7 cellular contexts compared by ENCODE assay signal in genomic region chr6:105981002-105981887, GRCh38.
DNase-seq lines count a peak whose midpoint lies in the region; ATAC-seq, FAIRE-seq and TF ChIP-seq lines count a peak whose summit lies in the region.

No MANE protein-coding gene starts in this region.

- H3K27me3 ChIP-seq in keratinocyte (ENCODE audit: control insufficient read depth, extremely low read depth, insufficient read depth, low read length) (no peaks in the 10 kb centered on the region), subcutaneous abdominal adipose tissue (ENCODE audit: control insufficient read depth in 5 of 5, insufficient read depth in 4 of 5, low read length in 5 of 5) (peaks cover 16 to 22% (median 20%) of the 10 kb centered on the region in 5 donors)

- peak overlapping the region; percentile 67 for H2AFZ ChIP-seq in keratinocyte (ENCODE audit: control insufficient read depth, low read length)

- H3K4me2 ChIP-seq in keratinocyte (ENCODE audit: control insufficient read depth, extremely low read depth, insufficient read depth, low read depth, low read length): peak overlapping the region; percentile 73

- no peaks in the 10 kb centered on the region for H3K9me1 ChIP-seq in keratinocyte (ENCODE audit: control insufficient read depth, extremely low read depth, insufficient read depth, low read length)

- FAIRE-seq in keratinocyte (lab: Jason Lieb, UNC): no peak

- no peaks in the 10 kb centered on the region for H4K20me1 ChIP-seq in keratinocyte (ENCODE audit: control insufficient read depth, extremely low read depth, insufficient read depth, low read length)

- H3K9ac ChIP-seq in keratinocyte (ENCODE audit: control insufficient read depth, extremely low read depth, insufficient read depth, low read length) (no peak overlapping the region), subcutaneous abdominal adipose tissue (ENCODE audit: low read length in 5 of 5) (no peak overlapping the region)

- H3K79me2 ChIP-seq in keratinocyte (ENCODE audit: control insufficient read depth, insufficient read depth, low read length): no peaks in the 10 kb centered on the region

- dilution Hi-C loops in keratinocyte (cut with MboI; ENCODE audit: extremely low pct_ligation_motif_present, low sequenced_read_pairs): no loop called here

- peak; percentile 63 for ATAC-seq in HG03354 (IDR thresholded peaks at IDR 0.05; ENCODE audit: poor library complexity, severe bottlenecking, unreplicated experiment)
- ATAC-seq in HG02759 (IDR thresholded peaks at IDR 0.05; ENCODE audit: unreplicated experiment): no peak

- peaks cover 7% of the 10 kb centered on the region for H3K4me1 ChIP-seq in keratinocyte (ENCODE audit: control insufficient read depth, extremely low read depth, insufficient read depth, low read length)
- peaks cover 0 to 21% (median 14%) of the 10 kb centered on the region in 5 donors for H3K4me1 ChIP-seq in subcutaneous abdominal adipose tissue (ENCODE audit: control insufficient read depth in 5 of 5, insufficient read depth in 5 of 5, low read length in 5 of 5)

- H3K27ac ChIP-seq in keratinocyte (ENCODE audit: control insufficient read depth, insufficient read depth, low read length): no peak overlapping the region
- no peak overlapping the region for H3K27ac ChIP-seq in subcutaneous abdominal adipose tissue (ENCODE audit: low read depth, low read length)

- H3K9me3 ChIP-seq in keratinocyte (ENCODE audit: control insufficient read depth, low read depth, low read length): no peaks in the 10 kb centered on the region
- H3K9me3 ChIP-seq in subcutaneous abdominal adipose tissue (ENCODE audit: control insufficient read depth in 5 of 5, low read length in 5 of 5): no peaks in the 10 kb centered on the region

- TF ChIP-seq CTCF in keratinocyte (optimal IDR thresholded peaks at IDR 0.05 in 1 of 3, IDR thresholded peaks at IDR 0.05 in 1 of 3, conservative IDR thresholded peaks at IDR 0.05 in 1 of 3; ENCODE audit: extremely low read depth in 1 of 3, insufficient read depth in 2 of 3, low read length in 3 of 3): no peak

- H3K36me3 ChIP-seq in keratinocyte (ENCODE audit: control insufficient read depth in 2 of 2, extremely low read depth in 1 of 2, insufficient read depth in 2 of 2, low read length in 2 of 2): no peaks in the 10 kb centered on the region
- H3K36me3 ChIP-seq in subcutaneous abdominal adipose tissue (ENCODE audit: control insufficient read depth in 5 of 5, insufficient read depth in 5 of 5, low read length in 5 of 5): no peaks in the 10 kb centered on the region

- H3K4me3 ChIP-seq in keratinocyte (ENCODE audit: control insufficient read depth in 2 of 3, extremely low read depth in 1 of 3, insufficient read depth in 2 of 3, low read depth in 1 of 3, low read length in 3 of 3) (peak overlapping the region in 2 of 3 experiments; percentile 9 to 58), subcutaneous abdominal adipose tissue (ENCODE audit: low read depth in 1 of 5, low read length in 5 of 5) (peak overlapping the region; percentile 35 to 64 (median 51))

- peak; percentile 25 for DNase-seq in activated naive CD4-positive, alpha-beta T cell treated with anti-CD3 and anti-CD28 coated beads, Interleukin-2, amount 50 U/mL, for 16 hours
- no peak for DNase-seq in keratinocyte (ENCODE audit: low read depth, low spot score)
- no peak for DNase-seq in dedifferentiated amniotic fluid mesenchymal stem cell (ENCODE audit: extremely low spot score)
- no peak for DNase-seq in HCEC 1CT
